ENCODE assay signal across 8 cellular contexts in the genomic region with DNA sequence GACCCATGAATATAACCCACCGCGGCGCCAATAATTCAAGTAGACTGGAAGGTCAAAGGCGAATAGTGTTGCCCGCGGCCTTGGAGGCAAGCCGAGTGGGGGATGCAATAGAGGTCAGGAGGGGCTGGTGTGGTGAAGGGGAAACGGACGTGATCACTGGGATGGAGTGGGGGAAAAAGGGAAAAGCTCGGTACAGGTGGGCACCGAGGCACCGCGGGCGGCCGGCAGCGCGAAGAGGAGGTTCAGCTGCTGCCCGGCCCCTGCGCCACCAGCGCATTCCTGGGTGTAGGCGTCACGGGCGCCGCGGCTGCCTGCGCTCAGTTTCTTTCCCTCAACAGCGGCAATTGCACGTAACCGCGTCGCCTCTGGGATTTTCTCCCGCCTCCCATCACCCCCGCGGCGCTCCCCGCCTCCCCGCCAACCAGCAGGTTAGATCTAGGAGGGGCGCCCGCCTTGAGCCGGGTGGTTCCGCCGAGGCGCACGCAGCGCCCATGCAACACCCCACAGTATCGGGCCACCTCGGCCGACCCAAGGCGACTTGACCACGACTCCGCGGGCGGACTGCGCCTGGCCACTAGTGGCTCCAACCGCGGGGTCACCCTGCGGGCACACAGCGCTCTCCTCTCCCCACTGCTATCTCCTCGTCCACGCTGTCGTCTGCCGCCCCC. TPM values are rescaled to one million over a fixed set of nuclear protein-coding genes. Genes with fewer than 3 reads are reported as not detected.
DNase-seq lines count a peak whose midpoint lies in the region; ATAC-seq and TF ChIP-seq lines count a peak whose summit lies in the region.

No MANE protein-coding gene starts in this region.

- TF ChIP-seq CTCF in AG10803 (conservative IDR thresholded peaks at IDR 0.05; ENCODE audit: low read length) (no peak), fibroblast of pulmonary artery (IDR thresholded peaks at IDR 0.05; ENCODE audit: low read length, missing control alignments) (no peak), neural cell (IDR thresholded peaks at IDR 0.05; ENCODE audit: poor library complexity, severe bottlenecking) (no peak)

- H3K4me3 ChIP-seq in AG10803 (ENCODE audit: low read length) (peak overlapping the region; percentile 95), HUES48 (ENCODE audit: low read depth, low read length) (peak overlapping the region; percentile 94), fibroblast of pulmonary artery (replicated peaks; ENCODE audit: low read depth, low read length) (peak overlapping the region; percentile 86), neural cell (ENCODE audit: low read length) (peak overlapping the region; percentile 76)

- peaks cover 33% of the 10 kb centered on the region for H3K4me1 ChIP-seq in HUES48 (ENCODE audit: control insufficient read depth, insufficient read depth, low read length)

- H3K36me3 ChIP-seq in HUES48 (ENCODE audit: control insufficient read depth, insufficient read depth, low read length) (0 out of 2 replicates have a peak, but pooled peaks cover 6% of the 10 kb centered on the region), neural cell (ENCODE audit: insufficient read depth, low read length) (no peaks in the 10 kb centered on the region)

- ATAC-seq in SK-N-SH treated with all-trans-retinoic acid at 6 μM for 48 hours (peak; percentile 63), GM19351 (IDR thresholded peaks at IDR 0.05; ENCODE audit: unreplicated experiment) (no peak), GM18858 (IDR thresholded peaks at IDR 0.05; ENCODE audit: unreplicated experiment) (no peak)

- TF ChIP-seq EP300 in neural cell (conservative IDR thresholded peaks at IDR 0.05; ENCODE audit: poor library complexity, severe bottlenecking) = peak; percentile 56

- peak overlapping the region; percentile 35 for H2AFZ ChIP-seq in neural cell (ENCODE audit: low read depth, low read length)

- peaks cover 15% of the 10 kb centered on the region for H3K27me3 ChIP-seq in HUES48 (ENCODE audit: control insufficient read depth, insufficient read depth, low read length)
- no peaks in the 10 kb centered on the region for H3K27me3 ChIP-seq in neural cell (ENCODE audit: insufficient read depth, low read depth, low read length)

- H3K27ac ChIP-seq in HUES48 (ENCODE audit: low read depth, low read length) = peak overlapping the region; percentile 64
- peak overlapping the region; percentile 90 for H3K27ac ChIP-seq in neural cell (ENCODE audit: low read length)

- H3F3A ChIP-seq in neural cell (ENCODE audit: insufficient read depth, low read length, poor library complexity, severe bottlenecking) = peaks cover 6% of the 10 kb centered on the region

- no peaks in the 10 kb centered on the region for H3K9me2 ChIP-seq in neural cell (ENCODE audit: insufficient read depth, low read length)

- H3K9ac ChIP-seq in HUES48 (ENCODE audit: low read depth, low read length) (peak overlapping the region; percentile 79), neural cell (ENCODE audit: low read length) (peak overlapping the region; percentile 89)

- H3K9me3 ChIP-seq in HUES48 (ENCODE audit: control insufficient read depth, insufficient read depth, low read length) (no peaks in the 10 kb centered on the region), neural cell (ENCODE audit: low read length) (no peaks in the 10 kb centered on the region)

- H4K20me1 ChIP-seq in neural cell (ENCODE audit: insufficient read depth) = no peaks in the 10 kb centered on the region

- H3K4me2 ChIP-seq in neural cell (ENCODE audit: low read length) = peak overlapping the region; percentile 99

- DNase-seq in AG10803 (ENCODE audit: low read depth) (peak; percentile 84), fibroblast of pulmonary artery (ENCODE audit: low read depth) (peak; percentile 83), SIG-M5 treated with dmso at 0.1 percent for 504 hours (lab: John Stamatoyannopoulos, UW; ENCODE audit: unreplicated experiment) (no peak)

- peaks cover 48% of the 10 kb centered on the region for H3K79me2 ChIP-seq in neural cell (replicated peaks; ENCODE audit: insufficient read depth, low read length)

- peak; percentile 51 for TF ChIP-seq RAD21 in neural cell (conservative IDR thresholded peaks at IDR 0.05)

TF ChIP-seq in SK-N-SH treated with all-trans-retinoic acid at 6 μM for 48 hours, 23 proteins besides CTCF, POLR2A, EP300 and RAD21 (continues in another document):
- TF ChIP-seq, protein P1, sequence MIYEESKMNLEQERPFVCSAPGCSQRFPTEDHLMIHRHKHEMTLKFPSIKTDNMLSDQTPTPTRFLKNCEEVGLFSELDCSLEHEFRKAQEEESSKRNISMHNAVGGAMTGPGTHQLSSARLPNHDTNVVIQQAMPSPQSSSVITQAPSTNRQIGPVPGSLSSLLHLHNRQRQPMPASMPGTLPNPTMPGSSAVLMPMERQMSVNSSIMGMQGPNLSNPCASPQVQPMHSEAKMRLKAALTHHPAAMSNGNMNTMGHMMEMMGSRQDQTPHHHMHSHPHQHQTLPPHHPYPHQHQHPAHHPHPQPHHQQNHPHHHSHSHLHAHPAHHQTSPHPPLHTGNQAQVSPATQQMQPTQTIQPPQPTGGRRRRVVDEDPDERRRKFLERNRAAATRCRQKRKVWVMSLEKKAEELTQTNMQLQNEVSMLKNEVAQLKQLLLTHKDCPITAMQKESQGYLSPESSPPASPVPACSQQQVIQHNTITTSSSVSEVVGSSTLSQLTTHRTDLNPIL (CRISPR knock-in tag; IDR thresholded peaks at IDR 0.05; ENCODE audit: low read depth) = 0 out of 2 replicates have a peak, but pooled peaks have one; percentile 29
- TF ChIP-seq TCF4 (CRISPR knock-in tag; IDR thresholded peaks at IDR 0.05; ENCODE audit: borderline replicate concordance) (no peak), TOX (CRISPR knock-in tag; IDR thresholded peaks at IDR 0.05; ENCODE audit: borderline replicate concordance) (no peak)
- TF ChIP-seq, protein P2, sequence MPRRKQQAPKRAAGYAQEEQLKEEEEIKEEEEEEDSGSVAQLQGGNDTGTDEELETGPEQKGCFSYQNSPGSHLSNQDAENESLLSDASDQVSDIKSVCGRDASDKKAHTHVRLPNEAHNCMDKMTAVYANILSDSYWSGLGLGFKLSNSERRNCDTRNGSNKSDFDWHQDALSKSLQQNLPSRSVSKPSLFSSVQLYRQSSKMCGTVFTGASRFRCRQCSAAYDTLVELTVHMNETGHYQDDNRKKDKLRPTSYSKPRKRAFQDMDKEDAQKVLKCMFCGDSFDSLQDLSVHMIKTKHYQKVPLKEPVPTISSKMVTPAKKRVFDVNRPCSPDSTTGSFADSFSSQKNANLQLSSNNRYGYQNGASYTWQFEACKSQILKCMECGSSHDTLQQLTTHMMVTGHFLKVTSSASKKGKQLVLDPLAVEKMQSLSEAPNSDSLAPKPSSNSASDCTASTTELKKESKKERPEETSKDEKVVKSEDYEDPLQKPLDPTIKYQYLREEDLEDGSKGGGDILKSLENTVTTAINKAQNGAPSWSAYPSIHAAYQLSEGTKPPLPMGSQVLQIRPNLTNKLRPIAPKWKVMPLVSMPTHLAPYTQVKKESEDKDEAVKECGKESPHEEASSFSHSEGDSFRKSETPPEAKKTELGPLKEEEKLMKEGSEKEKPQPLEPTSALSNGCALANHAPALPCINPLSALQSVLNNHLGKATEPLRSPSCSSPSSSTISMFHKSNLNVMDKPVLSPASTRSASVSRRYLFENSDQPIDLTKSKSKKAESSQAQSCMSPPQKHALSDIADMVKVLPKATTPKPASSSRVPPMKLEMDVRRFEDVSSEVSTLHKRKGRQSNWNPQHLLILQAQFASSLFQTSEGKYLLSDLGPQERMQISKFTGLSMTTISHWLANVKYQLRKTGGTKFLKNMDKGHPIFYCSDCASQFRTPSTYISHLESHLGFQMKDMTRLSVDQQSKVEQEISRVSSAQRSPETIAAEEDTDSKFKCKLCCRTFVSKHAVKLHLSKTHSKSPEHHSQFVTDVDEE (CRISPR knock-in tag; IDR thresholded peaks at IDR 0.05) = no peak

TF ChIP-seq in neural cell, 6 proteins besides CTCF, POLR2A, EP300 and RAD21:
- TF ChIP-seq SMC3 (conservative IDR thresholded peaks at IDR 0.05; ENCODE audit: poor library complexity) (peak; percentile 59), EZH2 (IDR thresholded peaks at IDR 0.05; ENCODE audit: borderline replicate concordance, insufficient read depth, low read length, poor library complexity, severe bottlenecking) (no peak), TAF1 (IDR thresholded peaks at IDR 0.05; ENCODE audit: low read depth) (no peak), MXI1 (conservative IDR thresholded peaks at IDR 0.05; ENCODE audit: poor library complexity, severe bottlenecking) (no peak), POLR2AphosphoS5 (IDR thresholded peaks at IDR 0.05) (peak; percentile 65)
- TF ChIP-seq, protein P3, sequence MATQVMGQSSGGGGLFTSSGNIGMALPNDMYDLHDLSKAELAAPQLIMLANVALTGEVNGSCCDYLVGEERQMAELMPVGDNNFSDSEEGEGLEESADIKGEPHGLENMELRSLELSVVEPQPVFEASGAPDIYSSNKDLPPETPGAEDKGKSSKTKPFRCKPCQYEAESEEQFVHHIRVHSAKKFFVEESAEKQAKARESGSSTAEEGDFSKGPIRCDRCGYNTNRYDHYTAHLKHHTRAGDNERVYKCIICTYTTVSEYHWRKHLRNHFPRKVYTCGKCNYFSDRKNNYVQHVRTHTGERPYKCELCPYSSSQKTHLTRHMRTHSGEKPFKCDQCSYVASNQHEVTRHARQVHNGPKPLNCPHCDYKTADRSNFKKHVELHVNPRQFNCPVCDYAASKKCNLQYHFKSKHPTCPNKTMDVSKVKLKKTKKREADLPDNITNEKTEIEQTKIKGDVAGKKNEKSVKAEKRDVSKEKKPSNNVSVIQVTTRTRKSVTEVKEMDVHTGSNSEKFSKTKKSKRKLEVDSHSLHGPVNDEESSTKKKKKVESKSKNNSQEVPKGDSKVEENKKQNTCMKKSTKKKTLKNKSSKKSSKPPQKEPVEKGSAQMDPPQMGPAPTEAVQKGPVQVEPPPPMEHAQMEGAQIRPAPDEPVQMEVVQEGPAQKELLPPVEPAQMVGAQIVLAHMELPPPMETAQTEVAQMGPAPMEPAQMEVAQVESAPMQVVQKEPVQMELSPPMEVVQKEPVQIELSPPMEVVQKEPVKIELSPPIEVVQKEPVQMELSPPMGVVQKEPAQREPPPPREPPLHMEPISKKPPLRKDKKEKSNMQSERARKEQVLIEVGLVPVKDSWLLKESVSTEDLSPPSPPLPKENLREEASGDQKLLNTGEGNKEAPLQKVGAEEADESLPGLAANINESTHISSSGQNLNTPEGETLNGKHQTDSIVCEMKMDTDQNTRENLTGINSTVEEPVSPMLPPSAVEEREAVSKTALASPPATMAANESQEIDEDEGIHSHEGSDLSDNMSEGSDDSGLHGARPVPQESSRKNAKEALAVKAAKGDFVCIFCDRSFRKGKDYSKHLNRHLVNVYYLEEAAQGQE (IDR thresholded peaks at IDR 0.05; ENCODE audit: borderline replicate concordance) = peak; percentile 59
TF ChIP-seq in neural cell: peak in this region for 3.

RNA-seq across cellular contexts. Expression of a gene that starts 1.5 kb away (rescaled TPM):
- 126 and 143 TPM in 2 replicates for polyA plus RNA-seq in neural cell
- polyA minus RNA-seq in neural cell = 225 and 239 TPM in 2 replicates
